ENCODE assay signal across 20 cellular contexts in the genomic region with DNA sequence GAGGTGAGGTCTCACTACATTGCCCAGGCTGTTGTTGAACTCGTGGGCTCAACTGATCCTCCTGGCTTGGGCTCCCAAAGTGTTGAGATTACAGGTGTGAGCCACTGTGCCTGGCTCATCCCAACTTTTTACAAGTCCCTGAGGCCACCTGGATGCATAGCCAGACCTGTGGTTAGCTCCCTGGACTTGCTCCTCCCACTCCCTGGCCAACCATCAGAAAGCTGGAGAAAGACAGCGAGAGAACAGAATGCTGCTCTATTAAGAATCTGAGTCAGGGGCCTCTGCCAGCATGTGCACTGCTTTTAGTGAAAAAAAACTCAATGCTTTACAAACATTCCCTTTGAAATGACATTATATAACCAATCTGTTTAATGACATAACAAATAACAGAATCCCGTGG.
"Had no signal": no experiment of that assay in that cellular context is flagged by ENCODE, and none has a peak within 500 bp of the region (broad histone marks: within the 10 kb centered on the region; RNA-seq: fewer than 3 reads in every experiment).

No MANE protein-coding gene starts in this region.

- ATAC-seq: K562, Panc1, PC-3 had no signal

- H3K27ac Mint-ChIP-seq: IgD-negative memory B cell had no signal

- H3K4me3 Mint-ChIP-seq: IgD-negative memory B cell had no signal

- H3K27me3 Mint-ChIP-seq: IgD-negative memory B cell had no signal

- DNase-seq: Kasumi-1; MM.1S; NCI-H1092 treated with DMSO at 0.1 percent for 48 hours; NCI-H1436; NCI-H1694 treated with DMSO at 0.1 percent for 48 hours; NCI-H1930; NCI-H2171; NCI-H226; NCI-H446 treated with DMSO at 0.1 percent for 48 hours; NCI-H510A treated with DMSO at 0.1 percent for 48 hours; NCI-H526; NCI-H748 treated with DMSO at 0.1 percent for 48 hours; NK-92 treated with Interleukin-12 subunit alpha and Interleukin-12 subunit beta, amount 100 ng/mL, for 24 hours; PC-3; SHP77; SK-N-SH; T-helper 1 cell had no signal
